Comparison of ENCODE assay signal across 11 cellular contexts in genomic region chr10:70440296-70441160, GRCh38. TPM values are rescaled to one million over a fixed set of nuclear protein-coding genes. Genes with fewer than 3 reads are reported as not detected.
A peak's percentile ranks its signal among the peaks of the same experiment; 100 is the strongest.
DNase-seq lines count a peak whose midpoint lies in the region; ATAC-seq and TF ChIP-seq lines count a peak whose summit lies in the region.
"Had no signal": no experiment of that assay in that cellular context is flagged by ENCODE, and none has a peak within 500 bp of the region (broad histone marks: within the 10 kb centered on the region; RNA-seq: fewer than 3 reads in every experiment).

No MANE protein-coding gene starts in this region.

- H3K27me3 ChIP-seq in mesenchymal stem cell (ENCODE audit: control insufficient read depth in 1 of 2, insufficient read depth in 1 of 2, low read length in 2 of 2) (peaks cover 65 to 66% of the 10 kb centered on the region in 2 experiments), upper lobe of left lung (peaks cover 0 to 25% (median 12%) of the 10 kb centered on the region in 4 donors), BE2C (peaks cover 34% of the 10 kb centered on the region), WERI-Rb-1 (ENCODE audit: insufficient read depth, low read depth, severe bottlenecking) (no peaks in the 10 kb centered on the region)

- H3K4me1 Mint-ChIP-seq in chondrocyte (ENCODE audit: low read depth), result peaks cover 13% of the 10 kb centered on the region

- peak overlapping the region in 1 of 2 experiments; percentile 44 for H3K4me3 ChIP-seq in mesenchymal stem cell (ENCODE audit: insufficient read depth in 1 of 2, low read depth in 1 of 2, low read length in 2 of 2)
- peak overlapping the region in 3 of 4 donors; percentile 7 to 38 (median 20) for H3K4me3 ChIP-seq in upper lobe of left lung
- no peak overlapping the region; the same call in 1 of the 2 replicates for H3K4me3 ChIP-seq in BE2C (ENCODE audit: low read depth, low read length)
- no peak overlapping the region for H3K4me3 ChIP-seq in WERI-Rb-1 (ENCODE audit: low read depth, low read length)
- H3K4me3 ChIP-seq: lung had no signal

- peaks cover 15% of the 10 kb centered on the region for H3K4me1 ChIP-seq in mesenchymal stem cell (ENCODE audit: control insufficient read depth, insufficient read depth, low read depth, low read length)
- H3K4me1 ChIP-seq in upper lobe of left lung, result peaks cover 14 to 27% (median 15%) of the 10 kb centered on the region in 4 donors
- no peaks in the 10 kb centered on the region for H3K4me1 ChIP-seq in BE2C

- H3K27me3 Mint-ChIP-seq in chondrocyte (ENCODE audit: low read depth), result peaks cover 33% of the 10 kb centered on the region

- no peaks in the 10 kb centered on the region for H3K9me3 Mint-ChIP-seq in chondrocyte (ENCODE audit: low read depth)

- H3K36me3 Mint-ChIP-seq in chondrocyte (ENCODE audit: low read depth), result no peaks in the 10 kb centered on the region

- intact Hi-C loops in Right ventricle myocardium inferior (cut with DNase I) (no loop called here), cardiac septum (cut with DNase I) (no loop called here)

- DNase-seq in Right ventricle myocardium inferior (ENCODE audit: missing footprints) (peak; percentile 57), cardiac septum (ENCODE audit: low spot score) (no peak), chondrocyte (ENCODE audit: low spot score) (peak; percentile 79), mesenchymal stem cell (no peak), upper lobe of left lung (peak in 1 of 2 donors; percentile 79), BE2C (no peak), WERI-Rb-1 (no peak)

- no peak overlapping the region for H4K8ac ChIP-seq in mesenchymal stem cell (ENCODE audit: low read length)

- TF ChIP-seq CTCF in chondrocyte (IDR thresholded peaks at IDR 0.05), result no peak
- TF ChIP-seq CTCF in upper lobe of left lung (IDR thresholded peaks at IDR 0.05), result no peak
- no peak for TF ChIP-seq CTCF in BE2C (IDR thresholded peaks at IDR 0.05; ENCODE audit: low read depth, low read length)
- TF ChIP-seq CTCF in WERI-Rb-1 (IDR thresholded peaks at IDR 0.05; ENCODE audit: low read depth, low read length), result no peak

- TF ChIP-seq EP300 in upper lobe of left lung (IDR thresholded peaks at IDR 0.05), result no peak

- H3K36me3 ChIP-seq in mesenchymal stem cell (ENCODE audit: control insufficient read depth in 1 of 2, insufficient read depth in 2 of 2, low read depth in 1 of 2, low read length in 2 of 2), result peaks cover 0 to 4% of the 10 kb centered on the region in 2 experiments
- H3K36me3 ChIP-seq in upper lobe of left lung, result no peaks in the 10 kb centered on the region
- H3K36me3 ChIP-seq in BE2C, result no peaks in the 10 kb centered on the region
- no peaks in the 10 kb centered on the region; the same call in 1 of the 2 replicates for H3K36me3 ChIP-seq in WERI-Rb-1

- no peak overlapping the region for H3K4ac ChIP-seq in mesenchymal stem cell (ENCODE audit: low read depth in 1 of 2, low read length in 2 of 2)

- TF ChIP-seq POLR2A in upper lobe of left lung (IDR thresholded peaks at IDR 0.05), result no peak

- H3K9me3 ChIP-seq in mesenchymal stem cell (ENCODE audit: control insufficient read depth, low read length) (no peaks in the 10 kb centered on the region), upper lobe of left lung (no peaks in the 10 kb centered on the region), BE2C (no peaks in the 10 kb centered on the region), WERI-Rb-1 (ENCODE audit: severe bottlenecking) (peaks cover 10% of the 10 kb centered on the region)

- peak overlapping the region; percentile 74 for H3K4me2 ChIP-seq in mesenchymal stem cell (ENCODE audit: low read length, poor library complexity, severe bottlenecking)

- peak overlapping the region in 1 of 2 experiments; percentile 73 for H3K23ac ChIP-seq in mesenchymal stem cell (ENCODE audit: low read length in 2 of 2)

- ATAC-seq in Right ventricle myocardium inferior, result no peak
- ATAC-seq in upper lobe of left lung (ENCODE audit: low FRiP score in 2 of 2), result peak in 1 of 2 donors; percentile 31
- ATAC-seq in GM21529 (IDR thresholded peaks at IDR 0.05; ENCODE audit: unreplicated experiment), result no peak

- peak overlapping the region; percentile 65 for H3K4me3 Mint-ChIP-seq in chondrocyte (ENCODE audit: unreplicated experiment)

- H2AK5ac ChIP-seq in mesenchymal stem cell (ENCODE audit: low read length, severe bottlenecking), result no peak overlapping the region

- H2BK120ac ChIP-seq in mesenchymal stem cell (ENCODE audit: low read depth, low read length), result no peak overlapping the region

- no peak overlapping the region for H3K9ac ChIP-seq in mesenchymal stem cell (ENCODE audit: low read length)

- no peak overlapping the region for H2BK5ac ChIP-seq in mesenchymal stem cell (ENCODE audit: low read depth, low read length, poor library complexity, severe bottlenecking)

- H4K91ac ChIP-seq in mesenchymal stem cell (ENCODE audit: low read length), result no peak overlapping the region

- no peak overlapping the region for H3K14ac ChIP-seq in mesenchymal stem cell (ENCODE audit: low read length in 2 of 2)

- no peak overlapping the region for H2BK12ac ChIP-seq in mesenchymal stem cell (ENCODE audit: low read length in 2 of 2)

- H2BK15ac ChIP-seq in mesenchymal stem cell (ENCODE audit: low read depth, poor library complexity, severe bottlenecking), result peak overlapping the region; percentile 34

- 2% methylated on average over 68 of the region's 69 CpGs for WGBS in mesenchymal stem cell
- 7 to 8% methylated on average over 35 to 49 of the region's 69 CpGs for WGBS in upper lobe of left lung, 2 donors

- no peak overlapping the region for H3K18ac ChIP-seq in mesenchymal stem cell (ENCODE audit: low read depth in 1 of 2, low read length in 2 of 2)

- no peak overlapping the region for H3K27ac Mint-ChIP-seq in chondrocyte (ENCODE audit: unreplicated experiment)

- H3K27ac ChIP-seq in mesenchymal stem cell (ENCODE audit: low read length, poor library complexity, severe bottlenecking) (no peak overlapping the region), upper lobe of left lung (no peak overlapping the region), WERI-Rb-1 (no peak overlapping the region)

- H2AFZ ChIP-seq in mesenchymal stem cell (ENCODE audit: low read depth, low read length), result no peak overlapping the region

- H3K79me1 ChIP-seq in mesenchymal stem cell (replicated peaks; ENCODE audit: low read length, poor library complexity, severe bottlenecking), result no peaks in the 10 kb centered on the region

RNA-seq across cellular contexts. Expression of gene NODAL, which starts 1.0 kb away (rescaled TPM):
- total RNA-seq in Right ventricle myocardium inferior (not detected), cardiac septum (0.38 TPM), chondrocyte (0.49 TPM in 1 of 3 replicates, not detected in the others), upper lobe of left lung (not detected)
- polyA plus RNA-seq in mesenchymal stem cell (2013, experiment 1 of 2), result not detected
- not detected for polyA plus RNA-seq in mesenchymal stem cell (2013, experiment 2 of 2)
- polyA plus RNA-seq in BE2C (2012; ENCODE audit: insufficient read depth, insufficient read length, low read depth), result not detected
- total RNA-seq: HT1080, lung, RPMI7951 had no signal
- polyA plus RNA-seq: lung had no signal

RNA-seq across cellular contexts. Expression of gene EIF4EBP2, which starts 36.6 kb away (rescaled TPM):
- 91.6 TPM for total RNA-seq in Right ventricle myocardium inferior
- total RNA-seq in cardiac septum, result 69.8 TPM
- 39.6 to 52.9 TPM (median 41.0 TPM) in 3 replicates for total RNA-seq in chondrocyte
- 48.3 TPM for polyA plus RNA-seq in mesenchymal stem cell (2013, experiment 1 of 2)
- 48.7 TPM for polyA plus RNA-seq in mesenchymal stem cell (2013, experiment 2 of 2)
- 10 to 100 TPM; 36.3 to 85.1 (median 58.9) TPM for total RNA-seq in upper lobe of left lung
- 20.9 TPM for polyA plus RNA-seq in BE2C (2012; ENCODE audit: insufficient read depth, insufficient read length, low read depth)

RNA-seq across cellular contexts. Expression of gene PALD1, which starts 38.0 kb away (rescaled TPM):
- total RNA-seq in Right ventricle myocardium inferior (5.1 TPM), cardiac septum (5.3 TPM), chondrocyte (2.4 to 4.1 TPM (median 4.0 TPM) in 3 replicates), upper lobe of left lung (10 to 100 TPM in 5 of 6 donors, 1 to 10 TPM in 1; 8.9 to 25.4 (median 13.4) TPM)
- 0.01 TPM for polyA plus RNA-seq in mesenchymal stem cell (2013, experiment 1 of 2)
- polyA plus RNA-seq in mesenchymal stem cell (2013, experiment 2 of 2), result 0.01 TPM
- polyA plus RNA-seq in BE2C (2012; ENCODE audit: insufficient read depth, insufficient read length, low read depth), result 10.1 TPM

RNA-seq across cellular contexts. Expression of gene LRRC20, which starts 58.1 kb away (rescaled TPM):
- total RNA-seq in Right ventricle myocardium inferior, result 60.1 TPM
- 46.3 TPM for total RNA-seq in cardiac septum
- 8.8 to 10.8 TPM (median 9.5 TPM) in 3 replicates for total RNA-seq in chondrocyte
- polyA plus RNA-seq in mesenchymal stem cell (2013, experiment 1 of 2), result 15.0 TPM
- 16.2 TPM for polyA plus RNA-seq in mesenchymal stem cell (2013, experiment 2 of 2)
- 10 to 100 TPM in 3 of 6 donors, 1 to 10 TPM in 3; 7.9 to 17.0 (median 10.7) TPM for total RNA-seq in upper lobe of left lung
- 7.2 TPM for polyA plus RNA-seq in BE2C (2012; ENCODE audit: insufficient read depth, insufficient read length, low read depth)

Comparison
In these comparisons a context has a peak if more than half of its experiments do, and no peak if none do; other contexts are left out.
1. DNase-seq: peak in Right ventricle myocardium inferior (single experiment) and chondrocyte (single experiment); none in cardiac septum (single experiment), mesenchymal stem cell (single experiment), BE2C (single experiment) and WERI-Rb-1 (single experiment).
2. H3K4me3 ChIP-seq: peak in upper lobe of left lung (3 of 4); none in BE2C (single experiment) and WERI-Rb-1 (single experiment).